In the genomic region with DNA sequence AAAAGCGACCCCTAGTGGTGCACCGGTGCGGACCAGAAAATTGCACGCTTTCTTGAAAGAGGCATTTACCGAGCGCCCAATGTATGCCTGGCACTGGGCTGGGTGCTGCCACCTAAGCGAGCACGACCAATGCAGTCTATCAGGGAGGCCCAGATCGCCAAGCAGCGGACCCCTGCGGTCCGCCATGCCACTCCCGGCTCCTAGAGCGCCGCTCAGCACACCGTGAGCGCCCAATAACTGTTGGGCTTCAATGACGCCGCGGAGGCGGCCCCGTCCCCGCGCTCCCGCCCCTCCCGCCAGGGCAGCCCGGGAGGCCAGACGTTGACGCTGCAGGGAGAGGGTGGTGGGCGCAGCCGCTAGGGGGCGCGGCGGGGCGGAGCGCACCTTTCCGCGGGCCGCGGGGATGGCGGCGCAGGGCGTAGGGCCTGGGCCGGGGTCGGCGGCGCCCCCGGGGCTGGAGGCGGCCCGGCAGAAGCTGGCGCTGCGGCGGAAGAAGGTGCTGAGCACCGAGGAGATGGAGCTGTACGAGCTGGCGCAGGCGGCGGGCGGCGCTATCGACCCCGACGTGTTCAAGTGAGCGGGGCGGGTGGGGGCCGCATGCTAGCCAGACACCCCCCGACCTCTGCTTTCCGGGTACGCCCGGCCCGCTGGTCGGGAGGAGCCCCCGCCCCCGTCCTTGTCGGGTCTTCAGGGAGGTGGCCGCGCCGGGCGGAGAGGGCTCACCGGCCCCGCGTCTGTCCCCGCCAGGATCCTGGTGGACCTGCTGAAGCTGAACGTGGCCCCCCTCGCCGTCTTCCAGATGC, we compare ENCODE assay signal across 8 cellular contexts. TPM values are rescaled to one million over a fixed set of nuclear protein-coding genes. Genes with fewer than 3 reads are reported as not detected.
A peak's percentile ranks its signal among the peaks of the same experiment; 100 is the strongest.
DNase-seq lines count a peak whose midpoint lies in the region; TF ChIP-seq lines count a peak whose summit lies in the region.
"Not testable (repeated sequence)": the region's sequence is repeated elsewhere in the genome, so short reads cannot be mapped to it uniquely, and the experiment has no call there.

A gene with protein sequence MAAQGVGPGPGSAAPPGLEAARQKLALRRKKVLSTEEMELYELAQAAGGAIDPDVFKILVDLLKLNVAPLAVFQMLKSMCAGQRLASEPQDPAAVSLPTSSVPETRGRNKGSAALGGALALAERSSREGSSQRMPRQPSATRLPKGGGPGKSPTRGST (plus strand): TSS at position 383 of the 803 bp plus-strand sequence. CDS start 21 bp downstream, at position 404.

- H3K27ac Mint-ChIP-seq in neural progenitor cell: peak within 1 kb of the TSS; percentile 74

- not testable (repeated sequence) for H3K36me3 Mint-ChIP-seq in neural progenitor cell

- TF ChIP-seq CTCF in foreskin fibroblast (IDR thresholded peaks at IDR 0.05; ENCODE audit: low read depth, low read length) (peak; percentile 57), neural progenitor cell (IDR thresholded peaks at IDR 0.05) (peak; percentile 75)

- DNase-seq in GM03348 (ENCODE audit: low spot score) (peak; percentile 96), HCEC 1CT (peak; percentile 81), MG63 (peak; percentile 89), SHP77 treated with DMSO at 0.1 percent for 48 hours (lab: John Stamatoyannopoulos, UW) (peak; percentile 55), activated gamma-delta T cell (lab: John Stamatoyannopoulos, UW) (peak; percentile 86), foreskin fibroblast (peak; percentile 78 to 94), neural progenitor cell (ENCODE audit: low spot score) (peak; percentile 91), stromal cell of bone marrow (ENCODE audit: low read depth) (peak; percentile 61)

- peak within 1 kb of the TSS; percentile 70 for H3K4me3 ChIP-seq in MG63
- peak within 1 kb of the TSS; percentile 90 to 97 for H3K4me3 ChIP-seq in foreskin fibroblast (ENCODE audit: low read depth in 1 of 2, low read length in 2 of 2)
- H3K4me3 ChIP-seq in neural progenitor cell: peak within 1 kb of the TSS; percentile 93

- H3K36me3 ChIP-seq in MG63: peaks cover 23% of the 10 kb centered on the region
- not testable (repeated sequence) for H3K36me3 ChIP-seq in neural progenitor cell

- peak within 1 kb of the TSS; percentile 98 for H3K4me3 Mint-ChIP-seq in neural progenitor cell

- peak within 1 kb of the TSS; percentile 89 for H3K4me2 ChIP-seq in neural progenitor cell

- peaks cover 20% of the 10 kb centered on the region for H3K4me1 ChIP-seq in neural progenitor cell

- peaks cover 13% of the 10 kb centered on the region for H4K20me1 ChIP-seq in neural progenitor cell (ENCODE audit: low read depth)

- H3K27me3 Mint-ChIP-seq in neural progenitor cell (ENCODE audit: insufficient read depth, low read depth): not testable (repeated sequence)

- H3K79me2 ChIP-seq in neural progenitor cell (ENCODE audit: low read depth): peaks cover 51% of the 10 kb centered on the region

- H3K9me3 Mint-ChIP-seq in neural progenitor cell: not testable (repeated sequence)

- H3K27ac ChIP-seq in neural progenitor cell: peak within 1 kb of the TSS; percentile 42

- peaks cover 12% of the 10 kb centered on the region for H3F3A ChIP-seq in neural progenitor cell (ENCODE audit: low read depth)

- H3K9me3 ChIP-seq in MG63; neural progenitor cell (ENCODE audit: low read depth): not testable (repeated sequence)

- peak within 1 kb of the TSS; percentile 90 for H2AFZ ChIP-seq in neural progenitor cell (replicated peaks)

- peaks cover 17% of the 10 kb centered on the region for H3K4me1 Mint-ChIP-seq in neural progenitor cell

- not testable (repeated sequence) for H3K27me3 ChIP-seq in MG63, neural progenitor cell

- peak within 1 kb of the TSS; percentile 95 for H3K9ac ChIP-seq in neural progenitor cell

RNA-seq across cellular contexts. Expression of the gene that starts here (rescaled TPM):
- total RNA-seq in MG63 (2014; rRNA removed; shearing (Covaris generic); ENCODE audit: low replicate concordance): 203 and 576 TPM in 2 replicates
- 21.4 and 91.8 TPM in 2 replicates for total RNA-seq in neural progenitor cell (ENCODE audit: low replicate concordance)

Comparison
In these comparisons a context has a peak if more than half of its experiments do, and no peak if none do; other contexts are left out.
1. Peak in every context shown above with its lines: DNase-seq, H3K4me3 ChIP-seq and H3K27ac ChIP-seq.